7 cellular contexts compared by ENCODE assay signal in the genomic region with DNA sequence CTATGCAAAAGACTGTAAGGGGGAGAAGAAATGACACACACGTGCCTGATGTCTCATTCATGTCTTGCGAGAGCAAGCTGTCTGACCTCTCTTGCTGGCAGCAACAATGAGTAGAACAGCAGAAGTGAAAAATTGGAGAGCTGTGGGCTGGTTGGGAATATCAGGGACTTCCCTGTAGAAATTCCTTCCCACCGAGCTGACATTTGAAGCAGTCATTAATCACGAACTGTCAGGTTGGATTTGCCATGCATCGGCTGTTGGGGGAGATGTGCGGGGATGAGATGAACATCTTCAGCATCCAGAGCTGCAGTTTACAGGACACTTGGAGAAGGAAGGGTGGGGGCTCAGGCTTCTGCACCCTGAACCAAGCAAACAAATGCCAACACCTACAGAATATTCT.
"Had no signal": no experiment of that assay in that cellular context is flagged by ENCODE, and none has a peak within 500 bp of the region (broad histone marks: within the 10 kb centered on the region; RNA-seq: fewer than 3 reads in every experiment).

No MANE protein-coding gene starts in this region.

- ATAC-seq: GM23338 had no signal

- FAIRE-seq: H1, H54, HTR-8/SVneo had no signal

- H3K4me2 ChIP-seq: GM23338 had no signal

- H3K4me3 ChIP-seq: GM23338 had no signal

- H2AFZ ChIP-seq: GM23338 had no signal

- DNase-seq: H9, HCEC 1CT, IMR-90 had no signal
